Comparison of ENCODE assay signal across 14 cellular contexts in the genomic region with DNA sequence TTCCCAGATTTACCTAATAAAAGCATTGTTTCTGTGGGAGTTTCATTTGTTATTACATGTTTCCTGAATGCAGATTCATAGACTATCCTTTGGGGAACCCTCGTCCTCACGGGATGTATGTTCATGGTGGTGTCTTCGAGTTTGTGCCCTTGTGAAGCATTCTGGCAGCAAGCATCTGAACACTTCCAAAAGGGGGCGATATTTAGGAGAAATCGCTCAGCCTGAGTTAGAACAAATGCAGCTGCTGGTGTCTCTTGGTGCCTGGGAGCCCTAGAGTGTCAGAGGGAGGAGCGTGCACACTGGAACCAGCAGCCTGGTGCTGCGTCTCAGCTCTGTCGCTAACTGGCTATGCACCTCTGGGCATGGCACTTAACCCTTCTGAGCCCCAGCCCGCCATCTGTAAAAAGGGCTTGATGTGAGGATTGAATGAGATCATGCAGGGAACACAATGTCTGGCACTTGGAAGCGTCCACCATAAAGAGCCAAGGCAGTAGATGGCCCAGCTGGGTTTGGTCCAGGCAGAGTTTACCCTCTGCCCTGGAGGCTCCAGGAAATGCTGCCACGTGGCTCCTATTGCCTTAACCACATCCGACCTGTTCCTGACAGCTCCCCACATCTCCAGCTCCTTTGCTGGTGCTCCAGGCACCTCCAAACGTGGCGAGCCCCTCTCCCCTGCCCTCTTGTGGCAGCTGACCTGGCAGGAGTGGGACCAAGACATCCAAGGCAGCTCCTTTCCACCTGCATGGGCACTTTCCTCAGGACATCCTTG. TPM values are rescaled to one million over a fixed set of nuclear protein-coding genes. Genes with fewer than 3 reads are reported as not detected.
A peak's percentile ranks its signal among the peaks of the same experiment; 100 is the strongest.
DNase-seq lines count a peak whose midpoint lies in the region; ATAC-seq, FAIRE-seq and TF ChIP-seq lines count a peak whose summit lies in the region.
"Had no signal": no experiment of that assay in that cellular context is flagged by ENCODE, and none has a peak within 500 bp of the region (broad histone marks: within the 10 kb centered on the region; RNA-seq: fewer than 3 reads in every experiment).

No MANE protein-coding gene starts in this region.

- TF ChIP-seq CTCF in D721Med (IDR thresholded peaks at IDR 0.05; ENCODE audit: insufficient read depth, missing control alignments) (peak; percentile 24), GM12875 (IDR thresholded peaks at IDR 0.05; ENCODE audit: borderline replicate concordance, insufficient read depth, low read depth, low read length) (peak; percentile 32; the same call in 1 of the 2 replicates), OCI-LY3 (IDR thresholded peaks at IDR 0.05; ENCODE audit: low read depth, low read length) (peak; percentile 18), foreskin keratinocyte (conservative IDR thresholded peaks at IDR 0.05) (peak; percentile 7)

- no peak overlapping the region for H3K4me2 ChIP-seq in OCI-LY3 (ENCODE audit: low read length)

- no peak for ATAC-seq in foreskin keratinocyte
- ATAC-seq in HG02938 (IDR thresholded peaks at IDR 0.05; ENCODE audit: unreplicated experiment), result no peak

- peaks cover 6% of the 10 kb centered on the region; the same call in 1 of the 2 replicates for H4K20me1 ChIP-seq in OCI-LY3 (ENCODE audit: insufficient read depth, low read length)

- H3K4me3 ChIP-seq in GM12875 (ENCODE audit: low read depth, low read length), result no peak overlapping the region
- no peak overlapping the region for H3K4me3 ChIP-seq in OCI-LY3 (ENCODE audit: low read length)

- H2AFZ ChIP-seq in OCI-LY3 (ENCODE audit: low read depth, low read length), result no peak overlapping the region

- H3K36me3 ChIP-seq in OCI-LY3 (replicated peaks; ENCODE audit: low read depth, low read length), result no peaks in the 10 kb centered on the region

- no peak for FAIRE-seq in D721Med (lab: Jason Lieb, UNC)

- H3K9ac ChIP-seq in OCI-LY3 (ENCODE audit: low read length), result no peak overlapping the region

- no peaks in the 10 kb centered on the region for H3K79me2 ChIP-seq in OCI-LY3 (ENCODE audit: low read length)

- H3K4me1 ChIP-seq in OCI-LY3 (ENCODE audit: low read length), result no peaks in the 10 kb centered on the region
- H3K4me1 ChIP-seq in foreskin keratinocyte, result no peaks in the 10 kb centered on the region

- DNase-seq in D721Med (ENCODE audit: insufficient read length, low spot score) (no peak), foreskin keratinocyte (no peak), GDM1 (lab: John Stamatoyannopoulos, UW) (no peak), AG08395 (ENCODE audit: low spot score) (no peak), NCI-H128 (lab: John Stamatoyannopoulos, UW; ENCODE audit: unreplicated experiment) (no peak)
- DNase-seq: activated CD8-positive, alpha-beta memory T cell treated with anti-CD3 and anti-CD28 coated beads, Interleukin-2, amount 50 U/mL, for 4 hours; activated naive CD4-positive, alpha-beta T cell treated with anti-CD3 and anti-CD28 coated beads, Interleukin-2, amount 10 ng/mL, durations not matched to agents 7 days and 5 days; CD4-positive, CD25-positive, alpha-beta regulatory T cell; kidney glomerular epithelial cell; posterior cingulate gyrus had no signal

- H3K9me3 ChIP-seq in OCI-LY3 (ENCODE audit: insufficient read depth, low read length), result no peaks in the 10 kb centered on the region

- no peak overlapping the region for H3K27ac ChIP-seq in OCI-LY3 (ENCODE audit: low read length)
- H3K27ac ChIP-seq in foreskin keratinocyte, result no peak overlapping the region

- no peaks in the 10 kb centered on the region for H3K27me3 ChIP-seq in OCI-LY3 (ENCODE audit: low read depth, low read length)
- no peaks in the 10 kb centered on the region for H3K27me3 ChIP-seq in foreskin keratinocyte

RNA-seq across cellular contexts. Expression of gene C16orf78, which starts 25.0 kb away (rescaled TPM):
- total RNA-seq in foreskin keratinocyte, result not detected in 2 replicates
- polyA plus RNA-seq in foreskin keratinocyte, result not detected in 2 replicates
- total RNA-seq: CD4-positive, CD25-positive, alpha-beta regulatory T cell; glomerular endothelial cell had no signal
- polyA plus RNA-seq: CD4-positive, CD25-positive, alpha-beta regulatory T cell had no signal
